Comparison of ENCODE assay signal across 7 cellular contexts in genomic region chr3:35440826-35441225, GRCh38.
"Had no signal": no experiment of that assay in that cellular context is flagged by ENCODE, and none has a peak within 500 bp of the region (broad histone marks: within the 10 kb centered on the region; RNA-seq: fewer than 3 reads in every experiment).

No MANE protein-coding gene starts in this region.

- H2AFZ ChIP-seq: GM23338 had no signal

- FAIRE-seq: H1, H54, HTR-8/SVneo had no signal

- DNase-seq: H9, HCEC 1CT, KBM-7 had no signal

- H3K4me3 ChIP-seq: GM23338 had no signal

- ATAC-seq: GM23338 had no signal

- H3K4me2 ChIP-seq: GM23338 had no signal
